Comparison of ENCODE assay signal across 28 cellular contexts in the genomic region with DNA sequence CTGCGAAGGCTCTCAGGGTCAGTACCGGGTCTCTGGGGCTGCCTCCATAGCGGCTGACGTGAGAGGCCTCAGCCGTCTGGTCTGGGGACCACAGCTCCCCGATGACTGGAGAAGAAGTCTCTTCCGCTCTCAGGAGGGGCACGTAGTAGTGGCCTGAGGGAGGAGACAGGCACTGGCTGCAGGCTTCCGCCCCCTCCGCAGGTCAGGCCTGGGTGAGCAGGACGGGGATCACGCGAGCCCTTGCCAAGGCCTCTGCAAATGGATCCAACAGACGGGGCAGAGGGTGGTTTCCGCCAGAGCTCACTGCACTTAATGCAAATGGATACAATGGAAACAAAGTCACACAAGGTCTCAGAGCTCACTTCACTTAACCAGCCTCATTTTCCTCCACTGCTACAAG.
"Had no signal": no experiment of that assay in that cellular context is flagged by ENCODE, and none has a peak within 500 bp of the region (broad histone marks: within the 10 kb centered on the region; RNA-seq: fewer than 3 reads in every experiment).

No MANE protein-coding gene starts in this region.

- H3K9me3 ChIP-seq: adrenal gland, body of pancreas, colonic mucosa, gastroesophageal sphincter, mucosa of descending colon, neutrophil, ovary, testis, transverse colon had no signal

- H3K9me3 Mint-ChIP-seq: activated CD8-positive, alpha-beta T cell treated with anti-CD3 and anti-CD28 coated beads for 36 hours; activated naive CD4-positive, alpha-beta T cell treated with anti-CD3 and anti-CD28 coated beads, Interleukin-2, amount 50 U/mL, for 72 hours; activated T-cell treated with anti-CD3 and anti-CD28 coated beads, Interleukin-2, amount 50 U/mL, for 4 hours; activated T-helper 17 cell treated with anti-CD3 and anti-CD28 coated beads, Interleukin-2, amount 50 U/mL, for 72 hours; natural killer cell treated with Interleukin-12 subunit alpha and Interleukin-12 subunit beta and Interleukin-15 and Interleukin-18, amount 100 ng/mL, for 72 hours; WTC11 had no signal

- H3K27ac ChIP-seq: adrenal gland, body of pancreas, colonic mucosa, gastroesophageal sphincter, hepatocyte, neutrophil, ovary, skin epidermis, testis, transverse colon had no signal

- H3K27ac Mint-ChIP-seq: activated CD8-positive, alpha-beta T cell treated with anti-CD3 and anti-CD28 coated beads for 36 hours; activated T-helper 17 cell treated with anti-CD3 and anti-CD28 coated beads, Interleukin-2, amount 50 U/mL, for 72 hours; natural killer cell treated with Interleukin-12 subunit alpha and Interleukin-12 subunit beta and Interleukin-15 and Interleukin-18, amount 100 ng/mL, for 72 hours; progenitor cell of endocrine pancreas; WTC11 had no signal

- H3K4me1 ChIP-seq: adrenal gland, body of pancreas, colonic mucosa, gastroesophageal sphincter, testis, transverse colon had no signal

- H3K4me1 Mint-ChIP-seq: WTC11 had no signal

- H3K27me3 ChIP-seq: adrenal gland, body of pancreas, colonic mucosa, gastroesophageal sphincter, hepatocyte, neutrophil, ovary, testis, transverse colon had no signal

- H3K4me3 ChIP-seq: adrenal gland, body of pancreas, colonic mucosa, gastroesophageal sphincter, hepatocyte, mucosa of descending colon, ovary, skin epidermis, testis, transverse colon had no signal

- H3K27me3 Mint-ChIP-seq: activated CD8-positive, alpha-beta T cell treated with anti-CD3 and anti-CD28 coated beads for 36 hours; activated T-helper 17 cell treated with anti-CD3 and anti-CD28 coated beads, Interleukin-2, amount 50 U/mL, for 72 hours; natural killer cell treated with Interleukin-12 subunit alpha and Interleukin-12 subunit beta and Interleukin-15 and Interleukin-18, amount 100 ng/mL, for 72 hours; progenitor cell of endocrine pancreas had no signal

- H3K4me3 Mint-ChIP-seq: activated CD8-positive, alpha-beta T cell treated with anti-CD3 and anti-CD28 coated beads for 36 hours; activated T-cell treated with anti-CD3 and anti-CD28 coated beads, Interleukin-2, amount 50 U/mL, for 4 hours; activated T-helper 17 cell treated with anti-CD3 and anti-CD28 coated beads, Interleukin-2, amount 50 U/mL, for 72 hours; natural killer cell treated with Interleukin-12 subunit alpha and Interleukin-12 subunit beta and Interleukin-15 and Interleukin-18, amount 100 ng/mL, for 72 hours; WTC11 had no signal

- ATAC-seq: activated CD8-positive, alpha-beta T cell treated with anti-CD3 and anti-CD28 coated beads for 36 hours; activated naive CD4-positive, alpha-beta T cell treated with anti-CD3 and anti-CD28 coated beads, Interleukin-2, amount 50 U/mL, for 72 hours; activated T-cell treated with anti-CD3 and anti-CD28 coated beads, Interleukin-2, amount 50 U/mL, for 4 hours; activated T-helper 17 cell treated with anti-CD3 and anti-CD28 coated beads, Interleukin-2, amount 50 U/mL, for 72 hours; body of pancreas; gastroesophageal sphincter; mucosa of descending colon; natural killer cell treated with Interleukin-12 subunit alpha and Interleukin-12 subunit beta and Interleukin-15 and Interleukin-18, amount 100 ng/mL, for 72 hours; sciatic nerve; stimulated activated naive CD8-positive, alpha-beta T cell treated with anti-CD3 and anti-CD28 coated beads, Interleukin-15, Interleukin-2, amounts not matched to agents 100 U/mL and 50 U/mL, for 24 hours; WTC11 had no signal

- H3K36me3 ChIP-seq: ovary had no signal

- DNase-seq: activated CD4-positive, alpha-beta T cell treated with anti-CD3 and anti-CD28 coated beads, Interleukin-2, amount 50 U/mL, for 1 hour; activated CD8-positive, alpha-beta T cell treated with anti-CD3 and anti-CD28 coated beads for 36 hours; activated gamma-delta T cell treated with Interleukin-2 at 50 U/mL for 16 hours; activated T-cell treated with anti-CD3 and anti-CD28 coated beads, Interleukin-2, amount 50 U/mL, for 4 hours; adrenal gland; body of pancreas; cerebellar nuclear complex; colonic mucosa; effector CD8-positive, alpha-beta T cell; erythroblast; ovary; stimulated activated CD4-positive, alpha-beta T cell treated with anti-CD3 and anti-CD28 coated beads, Interleukin-12 subunit alpha, Interleukin-12 subunit beta, amount 100 ng/mL, for 4 hours; stimulated activated CD4-positive, alpha-beta T cell treated with anti-CD3 and anti-CD28 coated beads, Interleukin-4, amount 100 ng/mL, for 1 hour; stimulated activated naive CD8-positive, alpha-beta T cell treated with anti-CD3 and anti-CD28 coated beads, Interleukin-15, Interleukin-2, amounts not matched to agents 100 U/mL and 50 U/mL, for 24 hours; T-helper 2 cell; testis; transverse colon had no signal

- H2AFZ ChIP-seq: hepatocyte had no signal

- H3K4me2 ChIP-seq: hepatocyte had no signal
